ENCODE assay signal across 11 cellular contexts in genomic region chr3:27589795-27590194, GRCh38.
DNase-seq lines count a peak whose midpoint lies in the region; ATAC-seq and TF ChIP-seq lines count a peak whose summit lies in the region.
"Had no signal": no experiment of that assay in that cellular context is flagged by ENCODE, and none has a peak within 500 bp of the region (broad histone marks: within the 10 kb centered on the region; RNA-seq: fewer than 3 reads in every experiment).

No MANE protein-coding gene starts in this region.

- intact Hi-C loops in ascending aorta (cut with DNase I) = loop anchor here (5.0 kb wide), 3 partner anchors 38 to 107 kb away; partner anchors contain the start of gene SLC4A7

- no peak overlapping the region for H3K9ac ChIP-seq in HUES64 (ENCODE audit: low read depth, low read length)
- H3K9ac ChIP-seq in iPS-20b (ENCODE audit: low read depth, low read length) = peak overlapping the region; percentile 18; the same call in 1 of the 2 replicates

- no peaks in the 10 kb centered on the region for H3K27me3 ChIP-seq in HUES64 (ENCODE audit: insufficient read depth, low read length)
- H3K27me3 ChIP-seq in ascending aorta = no peaks in the 10 kb centered on the region
- H3K27me3 ChIP-seq in iPS-20b (ENCODE audit: insufficient read depth, low read length) = no peaks in the 10 kb centered on the region
- H3K27me3 ChIP-seq: hepatocyte had no signal

- 26% methylated on average over 1 of the region's 1 CpG for WGBS in HUES64

- H3K27ac Mint-ChIP-seq in stimulated activated memory B cell treated with anti-CD40 and anti-IgM and Interleukin-4, amounts not matched to agents 10 μg/mL and 1 μg/mL and 100 μg/mL, for 72 hours = peak overlapping the region; percentile 78

- TF ChIP-seq CTCF in ascending aorta (IDR thresholded peaks at IDR 0.05) = no peak

- peaks cover 35% of the 10 kb centered on the region for H3K4me1 Mint-ChIP-seq in stimulated activated memory B cell treated with anti-CD40 and anti-IgM and Interleukin-4, amounts not matched to agents 10 μg/mL and 1 μg/mL and 100 μg/mL, for 72 hours

- no peak for ATAC-seq in stimulated activated memory B cell treated with anti-CD40 and anti-IgM and Interleukin-4, amounts not matched to agents 10 μg/mL and 1 μg/mL and 100 μg/mL, for 72 hours

- H3K36me3 ChIP-seq in HUES64 (ENCODE audit: insufficient read depth, low read length) = no peaks in the 10 kb centered on the region
- no peaks in the 10 kb centered on the region for H3K36me3 ChIP-seq in ascending aorta
- no peaks in the 10 kb centered on the region for H3K36me3 ChIP-seq in iPS-20b (ENCODE audit: insufficient read depth, low read depth, low read length)

- no peaks in the 10 kb centered on the region for H3K36me3 Mint-ChIP-seq in stimulated activated memory B cell treated with anti-CD40 and anti-IgM and Interleukin-4, amounts not matched to agents 10 μg/mL and 1 μg/mL and 100 μg/mL, for 72 hours

- no peaks in the 10 kb centered on the region for H3K27me3 Mint-ChIP-seq in stimulated activated memory B cell treated with anti-CD40 and anti-IgM and Interleukin-4, amounts not matched to agents 10 μg/mL and 1 μg/mL and 100 μg/mL, for 72 hours

- DNase-seq in ascending aorta (ENCODE audit: low spot score in 2 of 2) = no peak
- DNase-seq in amniotic stem cell (lab: John Stamatoyannopoulos, UW) = no peak
- DNase-seq in NCI-H2029 (lab: John Stamatoyannopoulos, UW) = no peak
- DNase-seq in ecto neural progenitor cell (ENCODE audit: low spot score) = no peak
- DNase-seq: activated CD4-positive, CD25-positive, alpha-beta regulatory T cell; anterior cingulate cortex; DND-41 had no signal

- no peaks in the 10 kb centered on the region for H3K9me3 ChIP-seq in HUES64 (ENCODE audit: insufficient read depth, low read depth, low read length)
- no peaks in the 10 kb centered on the region for H3K9me3 ChIP-seq in ascending aorta
- no peaks in the 10 kb centered on the region for H3K9me3 ChIP-seq in iPS-20b (ENCODE audit: insufficient read depth, low read depth, low read length)

- peak overlapping the region; percentile 42; the same call in 1 of the 2 replicates for H3K27ac ChIP-seq in HUES64 (ENCODE audit: low read depth, low read length)
- peak overlapping the region; percentile 76 to 81 for H3K27ac ChIP-seq in ascending aorta
- no peak overlapping the region for H3K27ac ChIP-seq in iPS-20b (ENCODE audit: low read length)

- H3K4me3 ChIP-seq in HUES64 (ENCODE audit: low read length) = no peak overlapping the region
- H3K4me3 ChIP-seq in ascending aorta = no peak overlapping the region
- H3K4me3 ChIP-seq in iPS-20b (ENCODE audit: low read length) = peak overlapping the region; percentile 34; the same call in 1 of the 2 replicates
- H3K4me3 ChIP-seq: hepatocyte had no signal

- H3K9me3 Mint-ChIP-seq in stimulated activated memory B cell treated with anti-CD40 and anti-IgM and Interleukin-4, amounts not matched to agents 10 μg/mL and 1 μg/mL and 100 μg/mL, for 72 hours = no peaks in the 10 kb centered on the region

- peaks cover 25% of the 10 kb centered on the region for H3K4me1 ChIP-seq in HUES64 (ENCODE audit: insufficient read depth, low read length)
- H3K4me1 ChIP-seq in ascending aorta = peaks cover 3 to 25% of the 10 kb centered on the region in 2 donors
- H3K4me1 ChIP-seq in iPS-20b (ENCODE audit: insufficient read depth, low read length) = peaks cover 28% of the 10 kb centered on the region

- no peak overlapping the region for H3K4me3 Mint-ChIP-seq in stimulated activated memory B cell treated with anti-CD40 and anti-IgM and Interleukin-4, amounts not matched to agents 10 μg/mL and 1 μg/mL and 100 μg/mL, for 72 hours
